13 cellular contexts compared by ENCODE assay signal in genomic region chr16:79158337-79158736, GRCh38.
DNase-seq lines count a peak whose midpoint lies in the region; FAIRE-seq and TF ChIP-seq lines count a peak whose summit lies in the region.
"Had no signal": no experiment of that assay in that cellular context is flagged by ENCODE, and none has a peak within 500 bp of the region (broad histone marks: within the 10 kb centered on the region; RNA-seq: fewer than 3 reads in every experiment).

No MANE protein-coding gene starts in this region.

- TF ChIP-seq EP300 in H1 (IDR thresholded peaks at IDR 0.05; ENCODE audit: borderline replicate concordance in 1 of 2, low read depth in 2 of 2, low read length in 2 of 2): no peak

- H3K14ac ChIP-seq in H1 (ENCODE audit: insufficient read length): no peak overlapping the region

- no peak overlapping the region for H2BK15ac ChIP-seq in H1 (ENCODE audit: low read length)

- no peak overlapping the region for H3K9ac ChIP-seq in H1 (replicated peaks in 1 of 4; ENCODE audit: extremely low read depth in 1 of 4, low read depth in 3 of 4, low read length in 3 of 4)

- no peak overlapping the region for H3K4me3 ChIP-seq in H7 (ENCODE audit: insufficient read depth, low read depth, low read length)
- H3K4me3 ChIP-seq in H1 (ENCODE audit: extremely low read depth in 1 of 4, insufficient read depth in 2 of 4, low read depth in 3 of 4, low read length in 4 of 4): no peak overlapping the region
- H3K4me3 ChIP-seq: A549 had no signal

- H3K79me2 ChIP-seq in H1 (ENCODE audit: control insufficient read depth in 1 of 2, insufficient read depth in 2 of 2, low read length in 2 of 2): no peaks in the 10 kb centered on the region

- H4K5ac ChIP-seq in H1 (ENCODE audit: insufficient read length, low read depth, low read length): no peak overlapping the region

- no peak for FAIRE-seq in H1 (lab: Jason Lieb, UNC)
- FAIRE-seq: A549, H54 had no signal

- H3K27ac ChIP-seq in H1 (ENCODE audit: low read depth, low read length): no peak overlapping the region
- H3K27ac ChIP-seq: A549 had no signal

- no peak overlapping the region for H3K4ac ChIP-seq in H1 (replicated peaks; ENCODE audit: insufficient read length, low read depth, low read length)

- in situ Hi-C loops in G401 (cut with HindIII; ENCODE audit: low sequenced_read_pairs): no loop called here

- peaks cover 0 to 6% (median 3%) of the 10 kb centered on the region in 4 experiments; a peak in 4 of 7 replicates for H3K4me1 ChIP-seq in H1 (replicated peaks in 1 of 4; ENCODE audit: control insufficient read depth in 3 of 4, insufficient read depth in 4 of 4, low read length in 3 of 4)
- H3K4me1 ChIP-seq: A549 had no signal

- H3K79me1 ChIP-seq in H1 (ENCODE audit: low read depth, low read length): no peaks in the 10 kb centered on the region; the same call in 1 of the 2 replicates

- DNase-seq in ELF-1 (ENCODE audit: low read depth, low spot score) (peak; percentile 62), H7 (peak; percentile 14), H1 (ENCODE audit: low read depth in 1 of 2, low spot score in 2 of 2) (no peak), iPS-NIHi7 (ENCODE audit: extremely low spot score) (peak; percentile 45), NCI-H526 treated with DMSO at 0.1 percent for 48 hours (lab: John Stamatoyannopoulos, UW) (no peak), G401 (ENCODE audit: low spot score) (no peak)
- no peak for DNase-seq in activated CD8-positive, alpha-beta memory T cell treated with anti-CD3 and anti-CD28 coated beads, Interleukin-2, amount 50 U/mL, for 48 hours
- DNase-seq: Caco-2; CD8-positive, alpha-beta memory T cell; DND-41; IMR-90 had no signal

- no peak overlapping the region for H2AK5ac ChIP-seq in H1 (ENCODE audit: low read depth, low read length)

- no peak overlapping the region for H4K91ac ChIP-seq in H1 (replicated peaks; ENCODE audit: insufficient read length, low read length)

- no peak overlapping the region for H2BK20ac ChIP-seq in H1 (ENCODE audit: low read length)

- no peak overlapping the region for H2BK120ac ChIP-seq in H1 (replicated peaks; ENCODE audit: low read depth, low read length)

- POLR2A ChIA-PET in H1 (lab: Charles Lee; ENCODE audit: partially characterized antibody): no interaction called here

- 86% methylated on average over 6 of the region's 6 CpGs; no CpG with 5 or more reads in 1 of the 2 experiments for WGBS in H1 (ENCODE audit: extremely low coverage in 1 of 2, insufficient coverage in 1 of 2, insufficient read length in 1 of 2, insufficient replicate concordance in 2 of 2, low coverage in 1 of 2, low lambda C conversion rate in 2 of 2, missing lambda C conversion rate in 1 of 2), 2 experiments

- no peaks in the 10 kb centered on the region for H3K9me3 ChIP-seq in H1 (ENCODE audit: insufficient read depth in 2 of 2, low read depth in 1 of 2, low read length in 1 of 2)
- H3K9me3 ChIP-seq: A549, Caco-2 had no signal

- no peak overlapping the region for H4K8ac ChIP-seq in H1 (ENCODE audit: extremely low read depth, insufficient read depth, low read length)

- no peak for TF ChIP-seq POLR2A in H1 (IDR thresholded peaks at IDR 0.05; ENCODE audit: control extremely low read depth in 1 of 2, low read depth in 2 of 2, low read length in 2 of 2)

- H3K4me2 ChIP-seq in H1 (ENCODE audit: insufficient read depth in 1 of 2, low read depth in 2 of 2, low read length in 2 of 2): no peak overlapping the region
- H3K4me2 ChIP-seq: A549 had no signal

- H3K36me3 ChIP-seq in H7 (replicated peaks; ENCODE audit: control insufficient read depth, insufficient read depth, low read length) (no peaks in the 10 kb centered on the region), H1 (ENCODE audit: control insufficient read depth in 2 of 4, insufficient read depth in 4 of 4, low read length in 3 of 4) (no peaks in the 10 kb centered on the region)

- no peak overlapping the region for H3K23ac ChIP-seq in H1 (ENCODE audit: insufficient read length)

- CTCF ChIA-PET in H1 (lab: Charles Lee; ENCODE audit: partially characterized antibody): interaction anchor here (0.6 to 1.4 kb wide), 4 partner anchors 10 to 260 kb away, joined by 3 to 5 read pairs (median 4); no protein-coding TSS in a partner anchor

- TF ChIP-seq CTCF in H1 (IDR thresholded peaks at IDR 0.05; ENCODE audit: control extremely low read depth in 1 of 3, insufficient read depth in 1 of 3, low read depth in 1 of 3, low read length in 3 of 3): peak in 2 of 3 experiments; percentile 14 to 19; a peak in 1 of 4 replicates

- H3K23me2 ChIP-seq in H1 (ENCODE audit: low read depth, low read length): no peaks in the 10 kb centered on the region

- no peak overlapping the region for H2AFZ ChIP-seq in H1 (ENCODE audit: low read length)

- TF ChIP-seq RAD21 in H1 (IDR thresholded peaks at IDR 0.05 in 1 of 2, conservative IDR thresholded peaks at IDR 0.05 in 1 of 2; ENCODE audit: low read depth in 2 of 2, low read length in 2 of 2): peak; percentile 45 to 47

- no peak overlapping the region for H3K56ac ChIP-seq in H1 (replicated peaks; ENCODE audit: insufficient read length, low read depth, low read length)

- no peak overlapping the region for H2BK12ac ChIP-seq in H1 (ENCODE audit: low read depth, low read length)

- no peaks in the 10 kb centered on the region for H3K27me3 ChIP-seq in H7 (ENCODE audit: control insufficient read depth, insufficient read depth, low read length)
- H3K27me3 ChIP-seq in H1 (replicated peaks in 1 of 4; ENCODE audit: control insufficient read depth in 3 of 4, extremely low read depth in 1 of 4, insufficient read depth in 3 of 4, low read length in 3 of 4): no peaks in the 10 kb centered on the region

- H2BK5ac ChIP-seq in H1 (ENCODE audit: low read depth, low read length): no peak overlapping the region

- no peak overlapping the region for H3K18ac ChIP-seq in H1 (ENCODE audit: extremely low read depth, low read length)

- no peaks in the 10 kb centered on the region for H4K20me1 ChIP-seq in H1 (replicated peaks in 1 of 2; ENCODE audit: control insufficient read depth in 1 of 2, insufficient read depth in 2 of 2, low read length in 2 of 2)

TF ChIP-seq in H1, 55 proteins besides CTCF, POLR2A, EP300 and RAD21:
- peak; percentile 76 for TF ChIP-seq E2F6 (IDR thresholded peaks at IDR 0.05)
- TF ChIP-seq KDM4A (IDR thresholded peaks at IDR 0.05; ENCODE audit: low read depth, low read length, severe bottlenecking): no peak

Comparison
In these comparisons a context has a peak if more than half of its experiments do, and no peak if none do; other contexts are left out.
1. DNase-seq: peak in ELF-1 (single experiment), H7 (single experiment) and iPS-NIHi7 (single experiment); none in H1 (0 of 2), NCI-H526 treated with DMSO at 0.1 percent for 48 hours (single experiment), activated CD8-positive, alpha-beta memory T cell treated with anti-CD3 and anti-CD28 coated beads, Interleukin-2, amount 50 U/mL, for 48 hours (single experiment) and G401 (single experiment).